6 cellular contexts compared by ENCODE assay signal in genomic region chr2:167843203-167843602, GRCh38.
"Had no signal": no experiment of that assay in that cellular context is flagged by ENCODE, and none has a peak within 500 bp of the region (broad histone marks: within the 10 kb centered on the region; RNA-seq: fewer than 3 reads in every experiment).

No MANE protein-coding gene starts in this region.

- ATAC-seq: GM23338, K562 had no signal

- DNase-seq: H9, HCEC 1CT, IMR-90, KG1 had no signal
